ENCODE assay signal across 8 cellular contexts in the genomic region with DNA sequence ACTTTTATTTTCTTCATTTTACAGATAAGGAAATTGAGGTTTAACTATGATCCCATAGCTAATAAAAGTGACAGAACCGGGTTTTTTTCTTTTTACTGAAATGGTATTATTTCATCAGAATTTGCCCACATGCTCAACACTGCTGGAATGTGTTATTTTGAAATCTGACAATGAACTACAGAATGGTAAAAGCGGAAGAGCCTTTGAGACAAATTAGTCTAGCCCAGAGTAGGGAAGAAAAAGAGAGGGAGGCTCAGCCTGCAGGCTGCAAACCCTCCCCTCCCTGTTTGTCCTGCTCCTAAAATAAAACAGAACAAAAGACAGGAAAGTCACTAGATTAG.
DNase-seq lines count a peak whose midpoint lies in the region; ATAC-seq and TF ChIP-seq lines count a peak whose summit lies in the region.

No MANE protein-coding gene starts in this region.

- H3K4me3 ChIP-seq in ACC112 (ENCODE audit: low read depth, low read length): peak overlapping the region; percentile 24; the same call in 1 of the 2 replicates
- peak overlapping the region; percentile 54 for H3K4me3 ChIP-seq in Loucy (ENCODE audit: low read length, poor library complexity, severe bottlenecking)
- peak overlapping the region; percentile 15 for H3K4me3 ChIP-seq in brain microvascular endothelial cell (ENCODE audit: low read depth, low read length)

- no peaks in the 10 kb centered on the region for H4K20me1 ChIP-seq in Loucy (ENCODE audit: insufficient read depth, low read length, poor library complexity, severe bottlenecking)

- H3K4me2 ChIP-seq in Loucy (ENCODE audit: low read depth, low read length, poor library complexity, severe bottlenecking): peak overlapping the region; percentile 62

- H3K36me3 ChIP-seq in ACC112 (ENCODE audit: insufficient read depth, low read length): no peaks in the 10 kb centered on the region
- H3K36me3 ChIP-seq in Loucy (ENCODE audit: insufficient read depth, low read length): no peaks in the 10 kb centered on the region
- no peaks in the 10 kb centered on the region for H3K36me3 ChIP-seq in brain microvascular endothelial cell (replicated peaks)

- no peak overlapping the region for H3K4me3 Mint-ChIP-seq in mesothelial cell of epicardium

- H3K27ac ChIP-seq in ACC112 (ENCODE audit: low read depth, low read length) (peak overlapping the region; percentile 94), brain microvascular endothelial cell (peak overlapping the region; percentile 90)

- DNase-seq in brain microvascular endothelial cell (no peak), mesothelial cell of epicardium (ENCODE audit: low spot score in 2 of 2, unreplicated experiment in 2 of 2) (no peak), RKO (ENCODE audit: low spot score) (no peak), SHP77 treated with DMSO at 0.1 percent for 48 hours (lab: John Stamatoyannopoulos, UW) (no peak)

- peaks cover 7% of the 10 kb centered on the region; the same call in 1 of the 2 replicates for H3K9me3 ChIP-seq in Loucy (ENCODE audit: insufficient read depth, low read depth, low read length)

- no peaks in the 10 kb centered on the region for H3K27me3 Mint-ChIP-seq in mesothelial cell of epicardium (ENCODE audit: low read depth)

- peaks cover 5% of the 10 kb centered on the region for H3K36me3 Mint-ChIP-seq in mesothelial cell of epicardium

- no peaks in the 10 kb centered on the region for H3K27me3 ChIP-seq in ACC112 (ENCODE audit: insufficient read depth, low read length)
- H3K27me3 ChIP-seq in Loucy (ENCODE audit: insufficient read depth, low read length, poor library complexity, severe bottlenecking): no peaks in the 10 kb centered on the region
- no peaks in the 10 kb centered on the region for H3K27me3 ChIP-seq in brain microvascular endothelial cell (replicated peaks)

- TF ChIP-seq CTCF in Loucy (conservative IDR thresholded peaks at IDR 0.05; ENCODE audit: low read length) (no peak), brain microvascular endothelial cell (IDR thresholded peaks at IDR 0.05; ENCODE audit: low read depth, low read length, missing control alignments) (no peak), mesothelial cell of epicardium (IDR thresholded peaks at IDR 0.05; ENCODE audit: unreplicated experiment) (no peak)

- 0 out of 2 replicates have a peak, but pooled peaks cover 3% of the 10 kb centered on the region for H3F3A ChIP-seq in Loucy (ENCODE audit: low read depth)

- in situ Hi-C loops in brain microvascular endothelial cell (cut with HindIII; ENCODE audit: low pct_ligation_motif_present, low sequenced_read_pairs): no loop called here

- H3K4me1 ChIP-seq in ACC112 (ENCODE audit: control insufficient read depth, insufficient read depth, low read length, unreplicated experiment): peaks cover 32% of the 10 kb centered on the region
- peaks cover 34% of the 10 kb centered on the region for H3K4me1 ChIP-seq in Loucy (ENCODE audit: insufficient read depth, low read length, poor library complexity, severe bottlenecking)

- no peaks in the 10 kb centered on the region for H3K9me2 ChIP-seq in Loucy (replicated peaks; ENCODE audit: low read depth, low read length)

- H3K9ac ChIP-seq in Loucy (ENCODE audit: low read depth, low read length, poor library complexity, severe bottlenecking): peak overlapping the region; percentile 18

- no peaks in the 10 kb centered on the region for H3K79me2 ChIP-seq in ACC112 (ENCODE audit: control insufficient read depth, insufficient read depth, low read length, unreplicated experiment)
- no peaks in the 10 kb centered on the region for H3K79me2 ChIP-seq in Loucy (ENCODE audit: insufficient read depth, low read length)

- H2AFZ ChIP-seq in ACC112 (ENCODE audit: low read length, unreplicated experiment) (peak overlapping the region; percentile 47), Loucy (ENCODE audit: low read length) (no peak overlapping the region)

- H3K27ac Mint-ChIP-seq in mesothelial cell of epicardium: peak overlapping the region; percentile 93

- peaks cover 21% of the 10 kb centered on the region for H3K9me3 Mint-ChIP-seq in mesothelial cell of epicardium

- ATAC-seq in GM18861 (IDR thresholded peaks at IDR 0.05; ENCODE audit: unreplicated experiment) (no peak), GM21390 (IDR thresholded peaks at IDR 0.05; ENCODE audit: unreplicated experiment) (no peak)

- peaks cover 39% of the 10 kb centered on the region for H3K4me1 Mint-ChIP-seq in mesothelial cell of epicardium
